18 cellular contexts compared by ENCODE assay signal in genomic region chr2:241894681-241895426, GRCh38. TPM values are rescaled to one million over a fixed set of nuclear protein-coding genes. Genes with fewer than 3 reads are reported as not detected.
A peak's percentile ranks its signal among the peaks of the same experiment; 100 is the strongest.
DNase-seq lines count a peak whose midpoint lies in the region; ATAC-seq and TF ChIP-seq lines count a peak whose summit lies in the region.
"Had no signal": no experiment of that assay in that cellular context is flagged by ENCODE, and none has a peak within 500 bp of the region (broad histone marks: within the 10 kb centered on the region; RNA-seq: fewer than 3 reads in every experiment).

No MANE protein-coding gene starts in this region.

- H2AK5ac ChIP-seq in neuronal stem cell (ENCODE audit: low read depth, low read length), result peak overlapping the region; percentile 46

- peak overlapping the region; percentile 28 for H3K18ac ChIP-seq in neuronal stem cell (ENCODE audit: low read length)

- DNase-seq in breast epithelium (ENCODE audit: low spot score in 2 of 2), result peak in 1 of 2 donors; percentile 47
- DNase-seq in mammary epithelial cell, result no peak
- DNase-seq in dorsolateral prefrontal cortex, result peak in 6 of 10 donors; percentile 0 to 43 (median 27)
- no peak for DNase-seq in neuronal stem cell (ENCODE audit: low spot score)
- DNase-seq in upper lobe of right lung, result peak; percentile 64
- DNase-seq in NCI-H510A (lab: John Stamatoyannopoulos, UW), result no peak
- DNase-seq in DMS153 treated with DMSO at 0.1 percent for 48 hours (lab: John Stamatoyannopoulos, UW; ENCODE audit: unreplicated experiment), result no peak
- DNase-seq: activated CD4-positive, alpha-beta T cell treated with anti-CD3 and anti-CD28 coated beads for 4 hours; activated gamma-delta T cell; central memory CD4-positive, alpha-beta T cell; NCI-H1105 treated with DMSO at 0.1 percent for 48 hours; NCI-H446 treated with DMSO at 0.1 percent for 48 hours; PC-3 had no signal

- no peaks in the 10 kb centered on the region for H4K20me1 ChIP-seq in mammary epithelial cell (ENCODE audit: insufficient read depth, low read length)

- H2BK15ac ChIP-seq in neuronal stem cell (ENCODE audit: low read length), result peak overlapping the region; percentile 67

- 93% methylated on average over 6 of the region's 28 CpGs for WGBS in mammary epithelial cell (ENCODE audit: low coverage, missing lambda C conversion rate)
- WGBS in neuronal stem cell (ENCODE audit: extremely low coverage in 2 of 2, insufficient read length in 2 of 2, insufficient replicate concordance in 1 of 2), 2 donors, result no CpG with 5 or more reads among the region's 28 CpGs

- dilution Hi-C loops in mammary epithelial cell (cut with HindIII; ENCODE audit: low sequenced_read_pairs), result loop anchor here (5.0 kb wide), 1 partner anchor 62 kb away; no protein-coding TSS in a partner anchor

- TF ChIP-seq POLR2A in breast epithelium (IDR thresholded peaks at IDR 0.05), result no peak

- no TSS peak for BruUV-seq in mammary epithelial cell (replicated peaks; lab: Mats Ljungman, UMichigan)

- H2AFZ ChIP-seq in mammary epithelial cell (ENCODE audit: low read depth, low read length) (no peak overlapping the region), neuronal stem cell (ENCODE audit: low read length) (no peak overlapping the region)

- H3K4me3 ChIP-seq in breast epithelium (no peak overlapping the region), mammary epithelial cell (replicated peaks in 1 of 3; ENCODE audit: insufficient read depth in 1 of 3, low read depth in 2 of 3, low read length in 3 of 3) (no peak overlapping the region), dorsolateral prefrontal cortex (no peak overlapping the region), neuronal stem cell (ENCODE audit: low read length in 2 of 2) (no peak overlapping the region), upper lobe of right lung (no peak overlapping the region)

- peak overlapping the region; percentile 20 for H3K23ac ChIP-seq in neuronal stem cell (ENCODE audit: low read depth, low read length, poor library complexity)

- no peaks in the 10 kb centered on the region for H3K9me3 ChIP-seq in breast epithelium
- no peaks in the 10 kb centered on the region for H3K9me3 ChIP-seq in mammary epithelial cell (replicated peaks; ENCODE audit: insufficient read depth, low read length)
- no peaks in the 10 kb centered on the region for H3K9me3 ChIP-seq in neuronal stem cell (replicated peaks in 1 of 2; ENCODE audit: control insufficient read depth in 2 of 2, insufficient read depth in 1 of 2, low read depth in 1 of 2, low read length in 2 of 2)
- H3K9me3 ChIP-seq in upper lobe of right lung, result no peaks in the 10 kb centered on the region

- H3K27ac ChIP-seq in breast epithelium (peak overlapping the region; percentile 67 to 71), mammary epithelial cell (ENCODE audit: insufficient read depth, low read depth, low read length) (no peak overlapping the region), dorsolateral prefrontal cortex (no peak overlapping the region), neuronal stem cell (replicated peaks; ENCODE audit: low read length) (no peak overlapping the region), upper lobe of right lung (no peak overlapping the region)

- H3K14ac ChIP-seq in neuronal stem cell (ENCODE audit: low read length), result peak overlapping the region; percentile 38

- H3K79me1 ChIP-seq in neuronal stem cell (ENCODE audit: low read depth, low read length), result peaks cover 1% of the 10 kb centered on the region

- H4K8ac ChIP-seq in neuronal stem cell (ENCODE audit: low read depth, low read length), result no peak overlapping the region

- no peaks in the 10 kb centered on the region for H3K36me3 ChIP-seq in breast epithelium
- no peaks in the 10 kb centered on the region for H3K36me3 ChIP-seq in mammary epithelial cell (ENCODE audit: insufficient read depth, low read length)
- no peaks in the 10 kb centered on the region for H3K36me3 ChIP-seq in neuronal stem cell (replicated peaks in 1 of 2; ENCODE audit: control insufficient read depth in 2 of 2, insufficient read depth in 2 of 2, low read length in 2 of 2)
- no peaks in the 10 kb centered on the region for H3K36me3 ChIP-seq in upper lobe of right lung

- H3K27me3 ChIP-seq in breast epithelium, result no peaks in the 10 kb centered on the region
- H3K27me3 ChIP-seq in mammary epithelial cell (ENCODE audit: insufficient read depth, low read length), result no peaks in the 10 kb centered on the region
- H3K27me3 ChIP-seq in dorsolateral prefrontal cortex, result no peaks in the 10 kb centered on the region
- H3K27me3 ChIP-seq in neuronal stem cell (ENCODE audit: control insufficient read depth in 3 of 3, insufficient read depth in 3 of 3, low read depth in 1 of 3, low read length in 3 of 3), result no peaks in the 10 kb centered on the region
- no peaks in the 10 kb centered on the region for H3K27me3 ChIP-seq in upper lobe of right lung

- TF ChIP-seq CTCF in breast epithelium (IDR thresholded peaks at IDR 0.05), result no peak
- TF ChIP-seq CTCF in mammary epithelial cell (conservative IDR thresholded peaks at IDR 0.05 in 1 of 2, IDR thresholded peaks at IDR 0.05 in 1 of 2; ENCODE audit: extremely low read depth in 1 of 2, insufficient read depth in 1 of 2, low read depth in 1 of 2, low read length in 2 of 2), result no peak
- no peak for TF ChIP-seq CTCF in dorsolateral prefrontal cortex (IDR thresholded peaks at IDR 0.05 in 54 of 56, conservative IDR thresholded peaks at IDR 0.05 in 2 of 56; ENCODE audit: low read depth in 1 of 56, partially characterized antibody in 56 of 56)
- no peak for TF ChIP-seq CTCF in upper lobe of right lung (IDR thresholded peaks at IDR 0.05)

- no peak overlapping the region for H3K9ac ChIP-seq in mammary epithelial cell (ENCODE audit: insufficient read depth, low read length)
- no peak overlapping the region for H3K9ac ChIP-seq in neuronal stem cell (ENCODE audit: low read depth, low read length, poor library complexity)

- H2BK5ac ChIP-seq in neuronal stem cell (ENCODE audit: low read length), result peak overlapping the region; percentile 13

- CTCF ChIA-PET in mammary epithelial cell (lab: Charles Lee; ENCODE audit: low non-redundant PET), result no interaction called here

- no peak overlapping the region for H3K4ac ChIP-seq in neuronal stem cell (ENCODE audit: low read length)

- no peak overlapping the region for H3K4me2 ChIP-seq in mammary epithelial cell (ENCODE audit: insufficient read depth, low read depth, low read length)
- no peak overlapping the region for H3K4me2 ChIP-seq in neuronal stem cell (ENCODE audit: insufficient read depth, low read length, poor library complexity, severe bottlenecking)

- H3K79me2 ChIP-seq in mammary epithelial cell (ENCODE audit: insufficient read depth, low read length), result no peaks in the 10 kb centered on the region

- no peak overlapping the region for H4K91ac ChIP-seq in neuronal stem cell (ENCODE audit: low read depth, low read length, poor library complexity)

- no peak overlapping the region for H2BK120ac ChIP-seq in neuronal stem cell (ENCODE audit: low read depth, low read length)

- H3K4me1 ChIP-seq in breast epithelium (peaks cover 6 to 20% of the 10 kb centered on the region in 2 donors), mammary epithelial cell (ENCODE audit: insufficient read depth, low read length) (peaks cover 6% of the 10 kb centered on the region), neuronal stem cell (ENCODE audit: control insufficient read depth in 2 of 2, insufficient read depth in 1 of 2, low read depth in 1 of 2, low read length in 2 of 2) (peaks cover 0 to 12% of the 10 kb centered on the region in 2 donors), upper lobe of right lung (no peaks in the 10 kb centered on the region)

- H2BK12ac ChIP-seq in neuronal stem cell (ENCODE audit: low read length), result peak overlapping the region; percentile 10

- intact Hi-C loops in breast epithelium (cut with DNase I; ENCODE audit: low total_unique reads), result no loop called here
- intact Hi-C loops in mammary epithelial cell (cut with micrococcal nuclease), result no loop called here
- intact Hi-C loops in dorsolateral prefrontal cortex (cut with DNase I), result no loop called here
- intact Hi-C loops in upper lobe of right lung (cut with DNase I), result no loop called here

- in situ Hi-C loops in mammary epithelial cell (cut with MboI; ENCODE audit: low sequenced_read_pairs in 2 of 2), result no loop called here

- ATAC-seq in upper lobe of right lung (peak; percentile 5), HG03521 (IDR thresholded peaks at IDR 0.05; ENCODE audit: unreplicated experiment) (no peak)
- ATAC-seq: T-cell had no signal

RNA-seq across cellular contexts. Expression of gene RTP5, which starts 25.3 kb away (rescaled TPM):
- total RNA-seq in breast epithelium, result under 1 TPM in 1 of 3 donors, not detected in 2; 0.15 TPM
- total RNA-seq in mammary epithelial cell, result not detected
- polyA plus RNA-seq in mammary epithelial cell, result not detected
- polyA minus RNA-seq in mammary epithelial cell, result not detected
- 10 to 100 TPM in 54 of 120 experiments, 1 to 10 TPM in 66; 3.2 to 24.1 (median 9.7) TPM for total RNA-seq in dorsolateral prefrontal cortex
- not detected for polyA plus RNA-seq in neuronal stem cell (2013, experiment 1 of 2)
- polyA plus RNA-seq in neuronal stem cell (2013, experiment 2 of 2), result not detected
- total RNA-seq in upper lobe of right lung, result not detected
- total RNA-seq: H1, PC-3 had no signal
- polyA plus RNA-seq: H1, IgD-negative memory B cell had no signal

RNA-seq across cellular contexts. Expression of gene PDCD1, which starts 36.2 kb away (rescaled TPM):
- total RNA-seq in breast epithelium (under 1 TPM; 0.16 to 0.88 (median 0.33) TPM), mammary epithelial cell (not detected), dorsolateral prefrontal cortex (under 1 TPM in 5 of 120 experiments, not detected in 115; 0.24 to 0.59 (median 0.50) TPM), upper lobe of right lung (1.8 TPM)
- polyA plus RNA-seq in mammary epithelial cell, result not detected
- not detected for polyA minus RNA-seq in mammary epithelial cell
- not detected for polyA plus RNA-seq in neuronal stem cell (2013, experiment 1 of 2)
- not detected for polyA plus RNA-seq in neuronal stem cell (2013, experiment 2 of 2)
- total RNA-seq: PC-3, temporal lobe had no signal

Comparison
In these comparisons a context has a peak if more than half of its experiments do, and no peak if none do; other contexts are left out.
1. H3K27ac ChIP-seq: peak in breast epithelium (2 of 2); none in mammary epithelial cell (single experiment), dorsolateral prefrontal cortex (0 of 59), neuronal stem cell (single experiment) and upper lobe of right lung (single experiment).
2. DNase-seq: peak in dorsolateral prefrontal cortex (6 of 10) and upper lobe of right lung (single experiment); none in mammary epithelial cell (single experiment), neuronal stem cell (single experiment), NCI-H510A (single experiment) and DMS153 treated with DMSO at 0.1 percent for 48 hours (single experiment).